20 cellular contexts compared by ENCODE assay signal in the genomic region with DNA sequence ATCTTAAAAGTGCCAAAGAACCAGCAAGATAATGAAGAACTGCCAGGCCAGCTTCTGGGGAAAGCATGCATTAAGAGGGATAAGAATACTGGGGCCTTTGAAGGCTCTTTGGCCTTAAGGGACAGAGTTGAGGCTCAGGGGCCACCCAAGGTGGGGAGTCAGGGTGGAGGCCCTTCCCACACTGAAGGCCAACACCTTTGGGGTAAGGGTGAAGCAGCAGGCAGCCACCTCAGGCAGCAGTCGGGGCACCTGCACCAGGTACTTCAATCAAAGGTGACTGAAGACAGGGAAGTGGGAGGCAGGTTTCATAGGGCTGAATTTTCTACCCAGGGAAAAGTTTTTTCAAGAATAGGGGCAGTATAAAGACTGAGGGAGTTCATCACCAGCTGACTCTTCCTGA.
DNase-seq lines count a peak whose midpoint lies in the region; ATAC-seq, FAIRE-seq and TF ChIP-seq lines count a peak whose summit lies in the region.
"Had no signal": no experiment of that assay in that cellular context is flagged by ENCODE, and none has a peak within 500 bp of the region (broad histone marks: within the 10 kb centered on the region; RNA-seq: fewer than 3 reads in every experiment).

No MANE protein-coding gene starts in this region.

- H3K9ac ChIP-seq in kidney (ENCODE audit: low read length in 2 of 2), result no peak overlapping the region

- H3K27ac Mint-ChIP-seq in T-cell, result peak overlapping the region; percentile 88 to 95

- H3K27me3 ChIP-seq in heart left ventricle, result no peaks in the 10 kb centered on the region
- H3K27me3 ChIP-seq: esophagus muscularis mucosa, testis had no signal

- H3K4me3 ChIP-seq in heart left ventricle (no peak overlapping the region), kidney (ENCODE audit: low read length in 2 of 2) (no peak overlapping the region)
- H3K4me3 ChIP-seq: esophagus muscularis mucosa, testis had no signal

- CTCF ChIA-PET in T-cell (lab: Charles Lee), result interaction anchor here in 1 of 2 donors (0.6 kb wide), 1 partner anchor 11 kb away, joined by 5 read pairs; no protein-coding TSS in a partner anchor

- H3K9me3 ChIP-seq in heart left ventricle (no peaks in the 10 kb centered on the region), kidney (ENCODE audit: control insufficient read depth in 1 of 2, low read length in 2 of 2) (no peaks in the 10 kb centered on the region)
- H3K9me3 ChIP-seq: esophagus muscularis mucosa, testis had no signal

- no peaks in the 10 kb centered on the region for H3K9me3 Mint-ChIP-seq in T-cell

- WGBS in heart left ventricle, 4 donors, result 82 to 89% (median 85%) methylated on average over 1 of the region's 1 CpG

- no peak for DNase-seq in heart left ventricle
- DNase-seq in left cardiac atrium, result no peak
- no peak for DNase-seq in T-cell
- DNase-seq in kidney, result peak; percentile 22
- DNase-seq in NCI-H774 (lab: John Stamatoyannopoulos, UW), result no peak
- DNase-seq: activated CD4-positive, alpha-beta T cell treated with anti-CD3 and anti-CD28 coated beads, Interleukin-2, amount 50 U/mL, for 1 hour; central memory CD4-positive, alpha-beta T cell; effector CD4-positive, alpha-beta T cell; EL; KBM-7; NCI-H187 treated with DMSO at 0.1 percent for 48 hours; NCI-H446; NK-92 treated with Interleukin-12 subunit alpha and Interleukin-12 subunit beta, amount 100 ng/mL, for 24 hours; RPMI8226; testis had no signal

- no peak for TF ChIP-seq CTCF in heart left ventricle (IDR thresholded peaks at IDR 0.05)
- no peak for TF ChIP-seq CTCF in kidney (IDR thresholded peaks at IDR 0.05; ENCODE audit: borderline replicate concordance, extremely low read depth, insufficient read depth)

- H3K4me1 ChIP-seq in heart left ventricle, result peaks cover 5 to 45% (median 30%) of the 10 kb centered on the region in 12 donors
- H3K4me1 ChIP-seq in kidney (ENCODE audit: control insufficient read depth in 1 of 2, insufficient read depth in 1 of 2, low read depth in 1 of 2, low read length in 2 of 2), result peaks cover 0 to 13% of the 10 kb centered on the region in 2 donors

- no peak for TF ChIP-seq POLR2A in heart left ventricle (IDR thresholded peaks at IDR 0.05)

- no peaks in the 10 kb centered on the region for H3K36me3 ChIP-seq in heart left ventricle
- H3K36me3 ChIP-seq in kidney (ENCODE audit: control insufficient read depth in 1 of 2, insufficient read depth in 2 of 2, low read length in 2 of 2), result no peaks in the 10 kb centered on the region
- H3K36me3 ChIP-seq: esophagus muscularis mucosa had no signal

- peak overlapping the region in 1 of 3 donors; percentile 45 for H3K4me3 Mint-ChIP-seq in T-cell

- intact Hi-C loops in heart left ventricle (cut with DNase I), result loop anchor here in 3 of 10 donors (5.0 kb wide), 3 partner anchors 68 to 158 kb away; a partner anchor contains a TSS
- intact Hi-C loops in left cardiac atrium (cut with DNase I), result no loop called here
- intact Hi-C loops in kidney (cut with DNase I), result no loop called here

- POLR2A ChIA-PET in T-cell (lab: Charles Lee), result no interaction called here

- peaks cover 30 to 42% (median 30%) of the 10 kb centered on the region in 3 donors for H3K4me1 Mint-ChIP-seq in T-cell

- no peaks in the 10 kb centered on the region for H3K27me3 Mint-ChIP-seq in T-cell

- no peaks in the 10 kb centered on the region for H3K36me3 Mint-ChIP-seq in T-cell

- FAIRE-seq in kidney (lab: Jason Lieb, UNC), result no peak
- FAIRE-seq: TTC549 had no signal

- ATAC-seq in heart left ventricle, result no peak
- ATAC-seq in left cardiac atrium, result no peak
- peak in 1 of 4 experiments; percentile 17 for ATAC-seq in T-cell (replicated peaks in 1 of 4)
- ATAC-seq in GM19035 (IDR thresholded peaks at IDR 0.05; ENCODE audit: unreplicated experiment), result no peak
- no peak for ATAC-seq in GM21529 (IDR thresholded peaks at IDR 0.05; ENCODE audit: unreplicated experiment)
- ATAC-seq: left lobe of liver had no signal

- H3K27ac ChIP-seq in heart left ventricle (peak overlapping the region in 7 of 12 donors; percentile 3 to 58 (median 27)), kidney (ENCODE audit: low read depth in 2 of 2, low read length in 2 of 2) (no peak overlapping the region)
- H3K27ac ChIP-seq: esophagus muscularis mucosa, testis had no signal

Comparison
In these comparisons a context has a peak if more than half of its experiments do, and no peak if none do; other contexts are left out.
1. H3K27ac ChIP-seq: peak in heart left ventricle (7 of 12); none in kidney (0 of 2).